Comparison of ENCODE assay signal across 16 cellular contexts in genomic region chr7:587769-588168, GRCh38.
DNase-seq lines count a peak whose midpoint lies in the region; ATAC-seq and TF ChIP-seq lines count a peak whose summit lies in the region.
"Had no signal": no experiment of that assay in that cellular context is flagged by ENCODE, and none has a peak within 500 bp of the region (broad histone marks: within the 10 kb centered on the region; RNA-seq: fewer than 3 reads in every experiment).

No MANE protein-coding gene starts in this region.

- 51 to 72% methylated on average over 12 of the region's 12 CpGs for WGBS in heart right ventricle, 2 donors

- peak overlapping the region in 4 of 10 donors; percentile 44 to 65 (median 58) for H3K27ac ChIP-seq in heart right ventricle

- intact Hi-C loops in heart right ventricle (cut with DNase I): loop anchor here in 1 of 10 donors (10.0 kb wide), 1 partner anchor 53 kb away; no protein-coding TSS in a partner anchor

- peaks cover 0 to 8% (median 0%) of the 10 kb centered on the region in 9 donors for H3K36me3 ChIP-seq in heart right ventricle

- H3K27ac Mint-ChIP-seq in IgD-negative memory B cell (peak overlapping the region in 2 of 3 donors; percentile 71 to 92), progenitor cell of endocrine pancreas (peak overlapping the region; percentile 74)

- peak; percentile 73 for DNase-seq in AG08396 (ENCODE audit: low spot score)
- DNase-seq in heart right ventricle: peak in 1 of 2 donors; percentile 48
- no peak for DNase-seq in progenitor cell of endocrine pancreas (ENCODE audit: low spot score, unreplicated experiment)
- DNase-seq in DMS 273 (lab: John Stamatoyannopoulos, UW; ENCODE audit: unreplicated experiment): no peak
- DNase-seq in NCI-H2107 treated with DMSO at 0.1 percent for 48 hours (lab: John Stamatoyannopoulos, UW; ENCODE audit: unreplicated experiment): no peak
- DNase-seq in effector CD8-positive, alpha-beta T cell (lab: John Stamatoyannopoulos, UW): no peak
- DNase-seq: activated CD4-positive, alpha-beta T cell treated with anti-CD3 and anti-CD28 coated beads for 48 hours; DMS79 treated with DMSO at 0.1 percent for 48 hours; effector memory CD4-positive, alpha-beta T cell; glutamatergic neuron; NCI-H187 treated with DMSO at 0.1 percent for 48 hours had no signal

- TF ChIP-seq CTCF in heart right ventricle (IDR thresholded peaks at IDR 0.05) (no peak), progenitor cell of endocrine pancreas (IDR thresholded peaks at IDR 0.05; ENCODE audit: unreplicated experiment) (no peak)

- ATAC-seq in heart right ventricle: peak in 7 of 8 donors; percentile 41 to 76 (median 61)
- no peak for ATAC-seq in GM19467 (IDR thresholded peaks at IDR 0.05; ENCODE audit: unreplicated experiment)
- ATAC-seq: GM12878 had no signal

- no peak overlapping the region for H3K4me3 ChIP-seq in heart right ventricle
- H3K4me3 ChIP-seq: GM12878 had no signal

- H3K27me3 Mint-ChIP-seq in IgD-negative memory B cell (no peaks in the 10 kb centered on the region), progenitor cell of endocrine pancreas (no peaks in the 10 kb centered on the region)
- H3K27me3 Mint-ChIP-seq: B cell had no signal

- peaks cover 0 to 9% (median 0%) of the 10 kb centered on the region in 11 donors for H3K9me3 ChIP-seq in heart right ventricle

- H3K4me1 ChIP-seq in heart right ventricle: peaks cover 0 to 20% (median 11%) of the 10 kb centered on the region in 9 donors

- H3K4me1 Mint-ChIP-seq in IgD-negative memory B cell: peaks cover 0 to 2% (median under 1%) of the 10 kb centered on the region in 3 donors
- H3K4me1 Mint-ChIP-seq in progenitor cell of endocrine pancreas (ENCODE audit: low read depth): no peaks in the 10 kb centered on the region

- H3K9me3 Mint-ChIP-seq in IgD-negative memory B cell (peaks cover 5 to 11% (median 9%) of the 10 kb centered on the region in 3 donors), progenitor cell of endocrine pancreas (ENCODE audit: low read depth) (peaks cover 10% of the 10 kb centered on the region)

- no peaks in the 10 kb centered on the region for H3K27me3 ChIP-seq in heart right ventricle

- H3K4me3 Mint-ChIP-seq in IgD-negative memory B cell: no peak overlapping the region
- no peak overlapping the region for H3K4me3 Mint-ChIP-seq in progenitor cell of endocrine pancreas (ENCODE audit: low read depth)
- H3K4me3 Mint-ChIP-seq: B cell; T-helper 2 cell treated with Interferon-gamma antibody and Interleukin-4, amounts not matched to agents 5 μg/mL and 100 μg/mL, for 36 hours had no signal

- H3K36me3 Mint-ChIP-seq in IgD-negative memory B cell: peaks cover 5% of the 10 kb centered on the region
- H3K36me3 Mint-ChIP-seq in progenitor cell of endocrine pancreas (ENCODE audit: insufficient read depth): peaks cover 44% of the 10 kb centered on the region
